ENCODE assay signal across 18 cellular contexts in genomic region chr12:39327520-39327919, GRCh38.
"Had no signal": no experiment of that assay in that cellular context is flagged by ENCODE, and none has a peak within 500 bp of the region (broad histone marks: within the 10 kb centered on the region; RNA-seq: fewer than 3 reads in every experiment).

No MANE protein-coding gene starts in this region.

- H3K9me3 ChIP-seq: colonic mucosa, ovary, right lobe of liver, tibial artery, upper lobe of right lung, vagina had no signal

- H3K4me3 ChIP-seq: colonic mucosa, ovary, right lobe of liver, tibial artery, upper lobe of right lung, vagina had no signal

- DNase-seq: colonic mucosa; effector CD4-positive, alpha-beta T cell; endodermal cell; erythroblast; foreskin melanocyte; immature natural killer cell; left cardiac atrium; mammary epithelial cell; natural killer cell; ovary; right lobe of liver; stimulated activated CD4-positive, alpha-beta T cell treated with anti-CD3 and anti-CD28 coated beads, Interleukin-4, amount 100 ng/mL, for 1 hour; stimulated activated CD8-positive, alpha-beta memory T cell treated with anti-CD3 and anti-CD28 coated beads, Interleukin-4, amount 100 ng/mL, for 48 hours; stimulated activated naive CD8-positive, alpha-beta T cell treated with anti-CD3 and anti-CD28 coated beads, Interleukin-15, Interleukin-2, amounts not matched to agents 100 U/mL and 50 U/mL, for 24 hours; tibial artery; upper lobe of right lung had no signal

- H3K36me3 ChIP-seq: colonic mucosa, ovary, upper lobe of right lung had no signal

- ATAC-seq: natural killer cell; stimulated activated effector memory CD8-positive, alpha-beta T cell treated with anti-CD3 and anti-CD28 coated beads, Interleukin-12 subunit alpha, Interleukin-12 subunit beta, amount 100 ng/mL, for 72 hours; stimulated activated naive CD8-positive, alpha-beta T cell treated with anti-CD3 and anti-CD28 coated beads, Interleukin-15, Interleukin-2, amounts not matched to agents 100 U/mL and 50 U/mL, for 24 hours; upper lobe of right lung had no signal

- H3K4me1 ChIP-seq: colonic mucosa, right lobe of liver, tibial artery, upper lobe of right lung, vagina had no signal

- H3K27ac ChIP-seq: colonic mucosa, right lobe of liver, tibial artery, upper lobe of right lung, vagina had no signal

- H3K27me3 ChIP-seq: colonic mucosa, ovary, right lobe of liver, tibial artery, upper lobe of right lung, vagina had no signal
